18 cellular contexts compared by ENCODE assay signal in the genomic region with DNA sequence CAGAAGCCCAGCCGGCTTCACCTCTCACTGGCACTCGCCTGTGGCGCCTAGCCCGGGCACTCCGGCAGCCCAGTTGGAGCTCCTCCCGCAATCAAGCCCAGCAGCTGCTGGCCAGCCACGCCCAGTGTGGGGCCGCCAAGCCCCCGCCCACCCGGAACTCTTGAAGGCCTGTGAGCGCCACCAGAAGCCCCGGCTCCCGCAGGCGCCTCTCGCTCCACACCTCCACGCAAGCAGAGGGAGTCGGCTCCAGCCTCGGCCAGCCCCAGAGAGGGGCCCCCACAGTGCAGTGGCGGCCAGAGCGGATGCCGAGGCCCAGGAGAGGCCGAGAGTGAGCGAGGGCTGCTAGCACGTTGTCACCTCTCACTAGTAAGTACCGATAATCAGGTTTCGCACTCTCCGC.
"Had no signal": no experiment of that assay in that cellular context is flagged by ENCODE, and none has a peak within 500 bp of the region (broad histone marks: within the 10 kb centered on the region; RNA-seq: fewer than 3 reads in every experiment).

No MANE protein-coding gene starts in this region.

- H2AFZ ChIP-seq: hepatocyte had no signal

- ATAC-seq: effector memory CD8-positive, alpha-beta T cell; foreskin keratinocyte; left colon; natural killer cell; stimulated activated effector memory CD8-positive, alpha-beta T cell treated with anti-CD3 and anti-CD28 coated beads, Interleukin-12 subunit alpha, Interleukin-12 subunit beta, amount 100 ng/mL, for 72 hours; stimulated activated naive CD8-positive, alpha-beta T cell treated with anti-CD3 and anti-CD28 coated beads, Interleukin-15, Interleukin-2, amounts not matched to agents 100 U/mL and 50 U/mL, for 24 hours; upper lobe of right lung had no signal

- H3K4me3 ChIP-seq: hepatocyte, right atrium auricular region, smooth muscle cell, suprapubic skin, tibial artery, upper lobe of right lung, vagina had no signal

- H3K9me3 Mint-ChIP-seq: neural crest cell; stimulated activated effector memory CD8-positive, alpha-beta T cell treated with anti-CD3 and anti-CD28 coated beads, Interleukin-12 subunit alpha, Interleukin-12 subunit beta, amount 100 ng/mL, for 72 hours had no signal

- H3K27ac Mint-ChIP-seq: dendritic cell treated with granulocyte-macrophage colony-stimulating factor and Interleukin-4, amounts not matched to agents 40 ng/mL and 50 ng/mL, for 4 days; effector memory CD8-positive, alpha-beta T cell; mesothelial cell of epicardium; natural killer cell; stimulated activated effector memory CD8-positive, alpha-beta T cell treated with anti-CD3 and anti-CD28 coated beads, Interleukin-12 subunit alpha, Interleukin-12 subunit beta, amount 100 ng/mL, for 72 hours had no signal

- H3K9me3 ChIP-seq: right atrium auricular region, suprapubic skin, tibial artery, upper lobe of right lung, vagina had no signal

- H3K4me1 ChIP-seq: foreskin keratinocyte, right atrium auricular region, suprapubic skin, tibial artery, upper lobe of right lung, vagina had no signal

- H3K27me3 ChIP-seq: foreskin keratinocyte, hepatocyte, right atrium auricular region, suprapubic skin, tibial artery, upper lobe of right lung, vagina had no signal

- H3K4me3 Mint-ChIP-seq: dendritic cell treated with granulocyte-macrophage colony-stimulating factor and Interleukin-4, amounts not matched to agents 40 ng/mL and 50 ng/mL, for 4 days; effector memory CD8-positive, alpha-beta T cell; mesothelial cell of epicardium; natural killer cell; neural crest cell; stimulated activated effector memory CD8-positive, alpha-beta T cell treated with anti-CD3 and anti-CD28 coated beads, Interleukin-12 subunit alpha, Interleukin-12 subunit beta, amount 100 ng/mL, for 72 hours had no signal

- DNase-seq: effector memory CD8-positive, alpha-beta T cell; foreskin keratinocyte; left colon; natural killer cell; stimulated activated CD4-positive, alpha-beta T cell treated with anti-CD3 and anti-CD28 coated beads, Interleukin-4, amount 100 ng/mL, for 1 hour; stimulated activated CD8-positive, alpha-beta memory T cell treated with anti-CD3 and anti-CD28 coated beads, Interleukin-4, amount 100 ng/mL, for 48 hours; stimulated activated naive CD8-positive, alpha-beta T cell treated with anti-CD3 and anti-CD28 coated beads, Interleukin-15, Interleukin-2, amounts not matched to agents 100 U/mL and 50 U/mL, for 24 hours; tibial artery; upper lobe of right lung had no signal

- H3K4me1 Mint-ChIP-seq: mesothelial cell of epicardium; natural killer cell; neural crest cell; stimulated activated effector memory CD8-positive, alpha-beta T cell treated with anti-CD3 and anti-CD28 coated beads, Interleukin-12 subunit alpha, Interleukin-12 subunit beta, amount 100 ng/mL, for 72 hours had no signal

- H3K27ac ChIP-seq: foreskin keratinocyte, hepatocyte, right atrium auricular region, suprapubic skin, tibial artery, upper lobe of right lung, vagina had no signal

- H3K36me3 Mint-ChIP-seq: natural killer cell; stimulated activated effector memory CD8-positive, alpha-beta T cell treated with anti-CD3 and anti-CD28 coated beads, Interleukin-12 subunit alpha, Interleukin-12 subunit beta, amount 100 ng/mL, for 72 hours had no signal

- H3K27me3 Mint-ChIP-seq: dendritic cell treated with granulocyte-macrophage colony-stimulating factor and Interleukin-4, amounts not matched to agents 40 ng/mL and 50 ng/mL, for 4 days; effector memory CD8-positive, alpha-beta T cell had no signal

- H3K36me3 ChIP-seq: right atrium auricular region, suprapubic skin, tibial artery, upper lobe of right lung, vagina had no signal

- H3K4me2 ChIP-seq: hepatocyte, smooth muscle cell had no signal
